9 cellular contexts compared by ENCODE assay signal in the genomic region with DNA sequence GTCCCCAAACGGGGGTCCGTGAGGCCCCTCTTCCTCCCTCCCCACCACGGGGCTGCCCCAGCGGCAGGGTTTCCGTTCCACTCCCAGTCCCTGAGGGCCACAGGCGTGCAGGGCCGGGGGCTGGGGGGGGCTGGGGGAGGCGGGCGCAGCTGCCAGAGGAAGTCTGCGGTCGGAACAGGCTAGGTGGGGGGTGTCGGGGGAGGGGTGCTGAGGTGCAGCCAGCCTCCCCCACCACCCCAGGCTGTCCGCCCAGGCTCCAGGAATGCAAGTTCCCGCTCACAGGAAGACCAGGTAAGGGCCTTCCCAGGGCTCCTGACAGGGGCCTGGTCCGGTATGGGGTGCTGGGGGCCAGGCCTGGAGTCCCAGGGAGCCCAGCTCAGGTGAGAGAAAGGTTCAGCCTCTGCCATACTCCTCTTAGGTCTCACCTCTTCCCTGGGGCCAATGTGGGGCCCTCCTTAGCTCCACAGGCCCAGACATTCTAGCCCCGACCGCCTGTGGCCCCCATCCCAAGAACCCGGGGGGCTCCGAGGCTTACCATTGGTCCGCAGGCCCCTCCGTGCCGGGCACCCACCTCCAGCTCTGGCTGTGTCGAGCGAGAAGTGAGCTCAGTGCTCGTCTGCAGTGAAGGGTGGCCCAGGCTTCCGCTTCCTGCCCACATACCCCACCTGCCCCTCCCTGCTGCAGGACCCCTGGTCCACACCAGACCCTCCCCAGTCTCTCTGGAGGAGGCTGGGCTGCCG. TPM values are rescaled to one million over a fixed set of nuclear protein-coding genes. Genes with fewer than 3 reads are reported as not detected.
DNase-seq lines count a peak whose midpoint lies in the region; ATAC-seq and TF ChIP-seq lines count a peak whose summit lies in the region.
"Had no signal": no experiment of that assay in that cellular context is flagged by ENCODE, and none has a peak within 500 bp of the region (broad histone marks: within the 10 kb centered on the region; RNA-seq: fewer than 3 reads in every experiment).

Gene PTPRCAP, minus strand, starts transcription at position 601 of the 740 bp plus-strand sequence. Its CDS starts 63 bp downstream, at position 538.

- no peak within 1 kb of the TSS for H4K91ac ChIP-seq in H9 (ENCODE audit: insufficient read length, low read depth, low read length)

- no peak within 1 kb of the TSS for H2BK15ac ChIP-seq in H9 (ENCODE audit: low read depth, low read length)

- H3K36me3 ChIP-seq in esophagus squamous epithelium, result peaks cover 44 to 98% (median 57%) of the 10 kb centered on the region in 3 donors
- H3K36me3 ChIP-seq: ovary had no signal

- no peak within 1 kb of the TSS for H3K4ac ChIP-seq in H9 (ENCODE audit: low read depth, low read length)

- no peak within 1 kb of the TSS for H3K4me2 ChIP-seq in H9 (ENCODE audit: insufficient read depth, insufficient read length, low read length)

- no peak within 1 kb of the TSS for H3T11ph ChIP-seq in H9 (ENCODE audit: low read length)

- H3K4me1 ChIP-seq in H9 (ENCODE audit: insufficient read depth, low read length) (no peaks in the 10 kb centered on the region; the same call in 1 of the 2 replicates), esophagus squamous epithelium (peaks cover 45 to 88% (median 56%) of the 10 kb centered on the region in 3 donors)

- no peak within 1 kb of the TSS for H3K56ac ChIP-seq in H9 (ENCODE audit: insufficient read length, low read depth, low read length)

- ATAC-seq in HG03442 (IDR thresholded peaks at IDR 0.05; ENCODE audit: unreplicated experiment), result no peak
- no peak for ATAC-seq in GM18519 (IDR thresholded peaks at IDR 0.05; ENCODE audit: low FRiP score, unreplicated experiment)

- no peak within 1 kb of the TSS for H2BK120ac ChIP-seq in H9 (ENCODE audit: low read depth, low read length, poor library complexity, severe bottlenecking)

- peak within 1 kb of the TSS; percentile 8 to 58 (median 40) for H3K4me3 ChIP-seq in esophagus squamous epithelium
- H3K4me3 ChIP-seq: ovary had no signal

- H3K9ac ChIP-seq in H9 (ENCODE audit: extremely low read depth, insufficient read length, low read length), result no peak within 1 kb of the TSS

- no peak within 1 kb of the TSS for H2AK5ac ChIP-seq in H9 (ENCODE audit: insufficient read length, low read length)

- H3K4me3 Mint-ChIP-seq in H9, result peak within 1 kb of the TSS in 1 of 2 experiments; percentile 32; a peak in 1 of 5 replicates

- intact Hi-C loops in esophagus squamous epithelium (cut with DNase I), result no loop called here

- peak in 1 of 4 donors; percentile 21 for TF ChIP-seq POLR2A in esophagus squamous epithelium (IDR thresholded peaks at IDR 0.05)

- no peak within 1 kb of the TSS for H2BK12ac ChIP-seq in H9 (ENCODE audit: insufficient read length, low read depth, low read length)

- H3K79me1 ChIP-seq in H9 (ENCODE audit: insufficient read depth, low read depth, low read length, poor library complexity, severe bottlenecking), result no peaks in the 10 kb centered on the region

- no peaks in the 10 kb centered on the region for H4K20me1 ChIP-seq in H9 (ENCODE audit: control insufficient read depth, insufficient read depth, insufficient read length)

- H3K14ac ChIP-seq in H9 (ENCODE audit: insufficient read depth, low read length), result peak within 1 kb of the TSS; percentile 20; the same call in 1 of the 2 replicates

- no peak for DNase-seq in H9
- peak; percentile 70 for DNase-seq in activated CD4-positive, alpha-beta T cell treated with anti-CD3 and anti-CD28 coated beads for 48 hours
- no peak for DNase-seq in esophagus squamous epithelium (lab: John Stamatoyannopoulos, UW)
- DNase-seq in stimulated activated CD8-positive, alpha-beta memory T cell treated with anti-CD3 and anti-CD28 coated beads, Interleukin-4, amount 100 ng/mL, for 24 hours (ENCODE audit: low read depth), result peak; percentile 73
- DNase-seq in SHP77 (lab: John Stamatoyannopoulos, UW), result no peak
- no peak for DNase-seq in NCI-H446 treated with DMSO at 0.1 percent for 48 hours (lab: John Stamatoyannopoulos, UW)

- H3K27me3 Mint-ChIP-seq in H9 (ENCODE audit: low read depth), result no peaks in the 10 kb centered on the region; the same call in 1 of the 2 replicates

- H4K8ac ChIP-seq in H9 (replicated peaks; ENCODE audit: insufficient read length, low read depth, low read length), result no peak within 1 kb of the TSS

- no peaks in the 10 kb centered on the region for H3K9me3 Mint-ChIP-seq in H9

- no CpG with 5 or more reads among the region's 27 CpGs for WGBS in H9 (ENCODE audit: extremely low coverage, insufficient read length, low lambda C conversion rate)
- 66% methylated on average over 5 of the region's 27 CpGs; no CpG with 5 or more reads in 1 of the 2 donors for WGBS in esophagus squamous epithelium, 2 donors

- H3K18ac ChIP-seq in H9 (ENCODE audit: insufficient read length, low read depth, low read length), result peak within 1 kb of the TSS; percentile 15

- TF ChIP-seq CTCF in H9 (conservative IDR thresholded peaks at IDR 0.05) (no peak), esophagus squamous epithelium (IDR thresholded peaks at IDR 0.05) (no peak)

- H2BK20ac ChIP-seq in H9 (ENCODE audit: low read depth, low read length, poor library complexity, severe bottlenecking), result no peak within 1 kb of the TSS

- H3K27me3 ChIP-seq in H9 (ENCODE audit: insufficient read depth, low read length) (no peaks in the 10 kb centered on the region), esophagus squamous epithelium (no peaks in the 10 kb centered on the region)
- H3K27me3 ChIP-seq: ovary had no signal

- H3K27ac ChIP-seq in H9 (ENCODE audit: insufficient read length, low read depth, low read length), result peak within 1 kb of the TSS; percentile 6
- peak within 1 kb of the TSS; percentile 25 to 84 (median 60) for H3K27ac ChIP-seq in esophagus squamous epithelium
- H3K27ac ChIP-seq: ovary had no signal

- H3K36me3 Mint-ChIP-seq in H9 (ENCODE audit: insufficient read depth in 1 of 3, low read depth in 3 of 3), result peaks cover 11 to 51% (median 48%) of the 10 kb centered on the region in 3 experiments; a peak in 6 of 7 replicates

- no peaks in the 10 kb centered on the region for H3K79me2 ChIP-seq in H9 (ENCODE audit: insufficient read depth, low read length)

- H3K4me1 Mint-ChIP-seq in H9, result peaks cover 4 to 10% of the 10 kb centered on the region in 2 experiments

- no peak within 1 kb of the TSS for H3K23ac ChIP-seq in H9 (ENCODE audit: insufficient read length, low read depth, low read length)

- H3K9me3 ChIP-seq in H9 (ENCODE audit: control insufficient read depth, low read depth, low read length), result no peaks in the 10 kb centered on the region
- no peaks in the 10 kb centered on the region for H3K9me3 ChIP-seq in esophagus squamous epithelium
- H3K9me3 ChIP-seq: ovary had no signal

- H3K23me2 ChIP-seq in H9 (ENCODE audit: insufficient read length, low read depth, low read length, poor library complexity, severe bottlenecking), result no peaks in the 10 kb centered on the region

- no peak within 1 kb of the TSS for H4K5ac ChIP-seq in H9 (ENCODE audit: insufficient read length, low read depth, low read length)

- peak within 1 kb of the TSS; percentile 35 to 78 (median 69); a peak in 5 of 7 replicates for H3K27ac Mint-ChIP-seq in H9

- H2BK5ac ChIP-seq in H9 (ENCODE audit: insufficient read length, low read length), result no peak within 1 kb of the TSS

- no peak within 1 kb of the TSS for H2AFZ ChIP-seq in H9 (ENCODE audit: low read length)

RNA-seq across cellular contexts. Expression of gene PTPRCAP, which starts in this region (rescaled TPM):
- total RNA-seq in H9 (2021) (1.7 and 1.9 TPM in 2 replicates), esophagus squamous epithelium (10 to 100 TPM in 1 of 4 donors, 1 to 10 TPM in 3; 5.9 to 14.1 (median 6.8) TPM)

Comparison
In these comparisons a context has a peak if more than half of its experiments do, and no peak if none do; other contexts are left out.
1. DNase-seq: peak in activated CD4-positive, alpha-beta T cell treated with anti-CD3 and anti-CD28 coated beads for 48 hours (single experiment) and stimulated activated CD8-positive, alpha-beta memory T cell treated with anti-CD3 and anti-CD28 coated beads, Interleukin-4, amount 100 ng/mL, for 24 hours (single experiment); none in H9 (single experiment), esophagus squamous epithelium (single experiment), SHP77 (0 of 2) and NCI-H446 treated with DMSO at 0.1 percent for 48 hours (single experiment).